15 cellular contexts compared by ENCODE assay signal in the genomic region with DNA sequence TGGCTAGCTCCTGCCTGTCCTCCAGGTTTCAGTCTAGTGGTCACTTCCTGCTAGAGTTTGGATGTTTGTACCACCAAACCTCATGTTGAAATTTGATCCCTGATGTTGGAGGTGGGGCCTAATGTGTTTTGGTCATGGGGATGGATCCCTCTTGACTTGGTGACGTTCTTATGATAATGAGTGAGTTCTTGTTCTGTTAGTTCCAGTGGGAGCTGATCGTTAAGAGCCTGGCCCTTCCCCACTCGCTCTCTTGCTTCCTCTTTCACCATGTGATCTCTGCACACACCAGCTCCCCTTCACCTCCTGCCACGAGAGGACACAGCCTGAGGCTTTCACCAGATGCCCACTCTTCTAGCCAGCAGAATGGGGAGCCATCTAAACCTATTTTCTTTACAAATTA.
DNase-seq lines count a peak whose midpoint lies in the region; ATAC-seq and TF ChIP-seq lines count a peak whose summit lies in the region.
"Had no signal": no experiment of that assay in that cellular context is flagged by ENCODE, and none has a peak within 500 bp of the region (broad histone marks: within the 10 kb centered on the region; RNA-seq: fewer than 3 reads in every experiment).

No MANE protein-coding gene starts in this region.

- TF ChIP-seq POLR2A in NB4 (IDR thresholded peaks at IDR 0.05; ENCODE audit: extremely low read depth, insufficient read length): no peak

- H4K20me1 ChIP-seq in neural progenitor cell (ENCODE audit: low read depth): no peaks in the 10 kb centered on the region

- H3K27ac ChIP-seq in neural progenitor cell: no peak overlapping the region
- H3K27ac ChIP-seq: breast epithelium, thoracic aorta had no signal

- H3K27me3 ChIP-seq in neural progenitor cell: no peaks in the 10 kb centered on the region
- H3K27me3 ChIP-seq: breast epithelium had no signal

- POLR2A ChIA-PET in WTC11 (lab: Charles Lee): no interaction called here

- H3K36me3 Mint-ChIP-seq in WTC11 (no peaks in the 10 kb centered on the region), neural progenitor cell (no peaks in the 10 kb centered on the region)
- H3K36me3 Mint-ChIP-seq: activated naive CD8-positive, alpha-beta T cell treated with anti-CD3 and anti-CD28 coated beads for 36 hours; naive thymus-derived CD8-positive, alpha-beta T cell had no signal

- H3K9ac ChIP-seq in neural progenitor cell: no peak overlapping the region

- peak overlapping the region; percentile 11; the same call in 1 of the 2 replicates for H3K27ac Mint-ChIP-seq in WTC11
- no peak overlapping the region for H3K27ac Mint-ChIP-seq in neural progenitor cell
- H3K27ac Mint-ChIP-seq: activated naive CD8-positive, alpha-beta T cell treated with anti-CD3 and anti-CD28 coated beads for 36 hours; CD4-positive, alpha-beta T cell; naive thymus-derived CD8-positive, alpha-beta T cell had no signal

- no peaks in the 10 kb centered on the region for H3F3A ChIP-seq in neural progenitor cell (ENCODE audit: low read depth)

- no peaks in the 10 kb centered on the region for H3K36me3 ChIP-seq in neural progenitor cell
- H3K36me3 ChIP-seq: breast epithelium, thoracic aorta had no signal

- TF ChIP-seq CTCF in NB4 (IDR thresholded peaks at IDR 0.05; ENCODE audit: low read depth, low read length): no peak
- no peak for TF ChIP-seq CTCF in WTC11 (IDR thresholded peaks at IDR 0.05)
- TF ChIP-seq CTCF in neural progenitor cell (IDR thresholded peaks at IDR 0.05): no peak

- peaks cover 9% of the 10 kb centered on the region for H3K4me1 ChIP-seq in neural progenitor cell
- H3K4me1 ChIP-seq: breast epithelium had no signal

- H3K4me2 ChIP-seq in neural progenitor cell: no peak overlapping the region

- CTCF ChIA-PET in WTC11 (lab: Charles Lee): interaction anchor here (0.5 to 1.3 kb wide), 4 partner anchors 11 to 105 kb away, joined by 3 to 4 read pairs (median 4); no protein-coding TSS in a partner anchor

- no peaks in the 10 kb centered on the region for H3K27me3 Mint-ChIP-seq in WTC11 (ENCODE audit: low read depth)
- peaks cover 6% of the 10 kb centered on the region for H3K27me3 Mint-ChIP-seq in neural progenitor cell (ENCODE audit: insufficient read depth, low read depth)
- H3K27me3 Mint-ChIP-seq: activated naive CD8-positive, alpha-beta T cell treated with anti-CD3 and anti-CD28 coated beads for 36 hours had no signal

- no peak overlapping the region for H3K4me3 ChIP-seq in NB4 (ENCODE audit: low read depth, low read length)
- no peak overlapping the region for H3K4me3 ChIP-seq in neural progenitor cell
- H3K4me3 ChIP-seq: breast epithelium, thoracic aorta had no signal

- no peak overlapping the region for H3K4me3 Mint-ChIP-seq in WTC11
- no peak overlapping the region for H3K4me3 Mint-ChIP-seq in neural progenitor cell
- H3K4me3 Mint-ChIP-seq: activated naive CD8-positive, alpha-beta T cell treated with anti-CD3 and anti-CD28 coated beads for 36 hours; CD4-positive, alpha-beta T cell; naive thymus-derived CD8-positive, alpha-beta T cell had no signal

- H3K79me2 ChIP-seq in neural progenitor cell (ENCODE audit: low read depth): no peaks in the 10 kb centered on the region

- peak; percentile 88 for ATAC-seq in WTC11
- ATAC-seq: naive thymus-derived CD8-positive, alpha-beta T cell had no signal

- DNase-seq in NCI-H1436 (lab: John Stamatoyannopoulos, UW): peak; percentile 4
- no peak for DNase-seq in NCI-H1436 treated with DMSO at 0.1 percent for 48 hours (lab: John Stamatoyannopoulos, UW)
- peak; percentile 24 for DNase-seq in NB4 (ENCODE audit: low read depth)
- DNase-seq in WTC11 (ENCODE audit: low spot score): peak; percentile 11
- no peak for DNase-seq in neural progenitor cell (ENCODE audit: low spot score)
- no peak for DNase-seq in NCI-H1930 (lab: John Stamatoyannopoulos, UW)
- no peak for DNase-seq in stimulated activated CD4-positive, alpha-beta T cell treated with anti-CD3 and anti-CD28 coated beads, Interleukin-4, amount 100 ng/mL, for 24 hours
- DNase-seq in cortex of kidney (lab: John Stamatoyannopoulos, UW): no peak
- DNase-seq: activated naive CD8-positive, alpha-beta T cell treated with anti-CD3 and anti-CD28 coated beads for 36 hours; naive thymus-derived CD8-positive, alpha-beta T cell; NCI-H226; T-helper 2 cell had no signal

- H3K9me3 ChIP-seq in neural progenitor cell (ENCODE audit: low read depth): no peaks in the 10 kb centered on the region
- H3K9me3 ChIP-seq: breast epithelium, thoracic aorta had no signal

- peak overlapping the region; percentile 19 for H2AFZ ChIP-seq in neural progenitor cell (replicated peaks)

- 0 out of 2 replicates have a peak, but pooled peaks cover 4% of the 10 kb centered on the region for H3K9me3 Mint-ChIP-seq in WTC11
- H3K9me3 Mint-ChIP-seq in neural progenitor cell: no peaks in the 10 kb centered on the region
- H3K9me3 Mint-ChIP-seq: activated naive CD8-positive, alpha-beta T cell treated with anti-CD3 and anti-CD28 coated beads for 36 hours; CD4-positive, alpha-beta T cell; naive thymus-derived CD8-positive, alpha-beta T cell had no signal

- H3K4me1 Mint-ChIP-seq in WTC11 (peaks cover 15% of the 10 kb centered on the region), neural progenitor cell (peaks cover 6% of the 10 kb centered on the region)

TF ChIP-seq in WTC11, 78 proteins besides CTCF, POLR2A, EP300 and RAD21:
- TF ChIP-seq ERG (CRISPR knock-in tag; IDR thresholded peaks at IDR 0.05): no peak
- TF ChIP-seq, protein P1, sequence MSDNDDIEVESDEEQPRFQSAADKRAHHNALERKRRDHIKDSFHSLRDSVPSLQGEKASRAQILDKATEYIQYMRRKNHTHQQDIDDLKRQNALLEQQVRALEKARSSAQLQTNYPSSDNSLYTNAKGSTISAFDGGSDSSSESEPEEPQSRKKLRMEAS (CRISPR knock-in tag; IDR thresholded peaks at IDR 0.05): no peak
- no peak for TF ChIP-seq CDX4 (CRISPR knock-in tag; IDR thresholded peaks at IDR 0.05; ENCODE audit: borderline replicate concordance)
- TF ChIP-seq, protein P2, sequence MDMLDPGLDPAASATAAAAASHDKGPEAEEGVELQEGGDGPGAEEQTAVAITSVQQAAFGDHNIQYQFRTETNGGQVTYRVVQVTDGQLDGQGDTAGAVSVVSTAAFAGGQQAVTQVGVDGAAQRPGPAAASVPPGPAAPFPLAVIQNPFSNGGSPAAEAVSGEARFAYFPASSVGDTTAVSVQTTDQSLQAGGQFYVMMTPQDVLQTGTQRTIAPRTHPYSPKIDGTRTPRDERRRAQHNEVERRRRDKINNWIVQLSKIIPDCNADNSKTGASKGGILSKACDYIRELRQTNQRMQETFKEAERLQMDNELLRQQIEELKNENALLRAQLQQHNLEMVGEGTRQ (CRISPR knock-in tag; IDR thresholded peaks at IDR 0.05): no peak
- no peak for TF ChIP-seq RELA (CRISPR knock-in tag; IDR thresholded peaks at IDR 0.05; ENCODE audit: borderline replicate concordance)
- TF ChIP-seq E2F1 (CRISPR knock-in tag; IDR thresholded peaks at IDR 0.05): no peak
- TF ChIP-seq USF1 (CRISPR knock-in tag; IDR thresholded peaks at IDR 0.05): no peak
- no peak for TF ChIP-seq ZNF317 (CRISPR knock-in tag; IDR thresholded peaks at IDR 0.05; ENCODE audit: borderline replicate concordance, low read depth)
- no peak for TF ChIP-seq TEAD4 (CRISPR knock-in tag; IDR thresholded peaks at IDR 0.05)
- no peak for TF ChIP-seq GTF2I (CRISPR knock-in tag; conservative IDR thresholded peaks at IDR 0.05)
- TF ChIP-seq ZNF138 (CRISPR knock-in tag; conservative IDR thresholded peaks at IDR 0.05): no peak

Comparison
In these comparisons a context has a peak if more than half of its experiments do, and no peak if none do; other contexts are left out.
1. DNase-seq: peak in NCI-H1436 (single experiment), NB4 (single experiment) and WTC11 (single experiment); none in NCI-H1436 treated with DMSO at 0.1 percent for 48 hours (single experiment), neural progenitor cell (single experiment), NCI-H1930 (0 of 2), stimulated activated CD4-positive, alpha-beta T cell treated with anti-CD3 and anti-CD28 coated beads, Interleukin-4, amount 100 ng/mL, for 24 hours (single experiment) and cortex of kidney (single experiment).